Comparison of ENCODE assay signal across 7 cellular contexts in the genomic region with DNA sequence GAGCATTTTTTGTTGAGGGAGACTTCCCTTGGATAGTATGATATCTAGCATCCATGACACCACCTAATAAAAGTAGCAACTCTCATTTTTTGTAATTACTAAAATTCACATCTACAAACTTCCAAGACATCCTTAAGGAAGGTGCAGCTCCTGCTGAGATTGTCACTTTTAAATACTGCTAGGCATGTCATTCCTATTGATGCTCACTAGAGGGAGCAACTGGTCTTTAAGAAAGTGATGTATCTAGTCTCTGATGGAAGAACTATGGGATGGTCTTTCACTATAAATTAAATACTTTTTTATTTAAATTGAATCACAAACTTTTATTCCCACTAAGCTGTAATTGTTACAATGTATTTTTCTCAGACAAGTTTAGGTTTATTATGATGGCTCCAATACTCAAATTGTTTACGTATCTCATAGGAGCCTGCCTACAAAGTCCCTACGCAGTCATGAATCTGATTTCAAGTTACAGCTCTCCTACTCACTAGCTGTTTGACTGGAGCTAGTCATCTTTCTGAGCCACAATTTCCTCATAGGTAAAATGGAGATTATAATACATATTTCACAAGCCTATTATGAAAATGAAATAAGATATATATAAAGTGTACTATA. TPM values are rescaled to one million over a fixed set of nuclear protein-coding genes. Genes with fewer than 3 reads are reported as not detected.
A peak's percentile ranks its signal among the peaks of the same experiment; 100 is the strongest.
DNase-seq lines count a peak whose midpoint lies in the region; FAIRE-seq and TF ChIP-seq lines count a peak whose summit lies in the region.

No MANE protein-coding gene starts in this region.

- H3K27ac ChIP-seq in liver (ENCODE audit: low read depth in 1 of 2, low read length in 2 of 2) (no peak overlapping the region), vagina (no peak overlapping the region)

- H3K27ac Mint-ChIP-seq in activated CD4-positive, alpha-beta T cell treated with anti-CD3 and anti-CD28 coated beads, Interleukin-2, amount 10 ng/mL, durations not matched to agents 7 days and 5 days: no peak overlapping the region

- no peak overlapping the region for H3K9ac ChIP-seq in liver (ENCODE audit: low read depth in 1 of 2, low read length in 2 of 2)

- H3K4me1 ChIP-seq in liver (ENCODE audit: control insufficient read depth in 4 of 4, insufficient read depth in 4 of 4, low read length in 3 of 4): no peaks in the 10 kb centered on the region
- no peaks in the 10 kb centered on the region for H3K4me1 ChIP-seq in vagina

- FAIRE-seq in bronchial epithelial cell (lab: Jason Lieb, UNC): no peak

- TF ChIP-seq POLR2A in vagina (IDR thresholded peaks at IDR 0.05): no peak

- POLR2A ChIA-PET in activated CD4-positive, alpha-beta T cell treated with anti-CD3 and anti-CD28 coated beads, Interleukin-2, amount 10 ng/mL, durations not matched to agents 7 days and 5 days (lab: Charles Lee): no interaction called here

- peak; percentile 69 for TF ChIP-seq CTCF in bronchial epithelial cell (IDR thresholded peaks at IDR 0.05; ENCODE audit: insufficient read depth, low read length, severe bottlenecking)
- TF ChIP-seq CTCF in liver (IDR thresholded peaks at IDR 0.05; ENCODE audit: low read depth, low read length, missing input control): peak; percentile 94
- peak; percentile 69 to 89 (median 82) for TF ChIP-seq CTCF in vagina (IDR thresholded peaks at IDR 0.05)

- no peaks in the 10 kb centered on the region for H3K36me3 Mint-ChIP-seq in activated CD4-positive, alpha-beta T cell treated with anti-CD3 and anti-CD28 coated beads, Interleukin-2, amount 10 ng/mL, durations not matched to agents 7 days and 5 days (ENCODE audit: low read depth)

- H3K9me3 ChIP-seq in liver (ENCODE audit: control insufficient read depth in 4 of 4, low read length in 3 of 4) (no peaks in the 10 kb centered on the region), vagina (no peaks in the 10 kb centered on the region)

- H3K4me3 ChIP-seq in bronchial epithelial cell (ENCODE audit: low read depth, low read length): no peak overlapping the region
- H3K4me3 ChIP-seq in liver (ENCODE audit: low read depth in 1 of 3, low read length in 3 of 3): no peak overlapping the region
- H3K4me3 ChIP-seq in vagina: no peak overlapping the region

- DNase-seq in GF-D8 (lab: John Stamatoyannopoulos, UW) (peak; percentile 26), HCEC 1CT (peak; percentile 73), NCI-H748 treated with DMSO at 0.1 percent for 48 hours (lab: John Stamatoyannopoulos, UW) (peak; percentile 28), bronchial epithelial cell (ENCODE audit: low read depth) (peak; percentile 70), vagina (ENCODE audit: extremely low spot score in 2 of 2) (no peak)
- no peak for DNase-seq in activated CD4-positive, alpha-beta T cell treated with anti-CD3 and anti-CD28 coated beads, Interleukin-2, amount 10 ng/mL, durations not matched to agents 7 days and 5 days

- 79% methylated on average over 2 of the region's 2 CpGs for WGBS in liver

- no peaks in the 10 kb centered on the region for H3K27me3 Mint-ChIP-seq in activated CD4-positive, alpha-beta T cell treated with anti-CD3 and anti-CD28 coated beads, Interleukin-2, amount 10 ng/mL, durations not matched to agents 7 days and 5 days

- intact Hi-C loops in vagina (cut with DNase I): loop anchor here (5.0 kb wide), 1 partner anchor 245 kb away; no protein-coding TSS in a partner anchor

- CTCF ChIA-PET in activated CD4-positive, alpha-beta T cell treated with anti-CD3 and anti-CD28 coated beads, Interleukin-2, amount 10 ng/mL, durations not matched to agents 7 days and 5 days (lab: Charles Lee): interaction anchor here (0.5 to 1.6 kb wide), 8 partner anchors 9 to 381 kb away, joined by 3 to 7 read pairs (median 4); a partner anchor contains a TSS

- no peaks in the 10 kb centered on the region for H3K4me1 Mint-ChIP-seq in activated CD4-positive, alpha-beta T cell treated with anti-CD3 and anti-CD28 coated beads, Interleukin-2, amount 10 ng/mL, durations not matched to agents 7 days and 5 days

- no peak overlapping the region for H3K4me3 Mint-ChIP-seq in activated CD4-positive, alpha-beta T cell treated with anti-CD3 and anti-CD28 coated beads, Interleukin-2, amount 10 ng/mL, durations not matched to agents 7 days and 5 days

- H3K9me3 Mint-ChIP-seq in activated CD4-positive, alpha-beta T cell treated with anti-CD3 and anti-CD28 coated beads, Interleukin-2, amount 10 ng/mL, durations not matched to agents 7 days and 5 days: no peaks in the 10 kb centered on the region

- H3K36me3 ChIP-seq in bronchial epithelial cell (ENCODE audit: control insufficient read depth, insufficient read depth, low read length) (no peaks in the 10 kb centered on the region), liver (ENCODE audit: control insufficient read depth in 4 of 4, insufficient read depth in 3 of 4, low read depth in 1 of 4, low read length in 3 of 4) (no peaks in the 10 kb centered on the region), vagina (no peaks in the 10 kb centered on the region)

- H3K27me3 ChIP-seq in bronchial epithelial cell (ENCODE audit: control insufficient read depth, insufficient read depth, low read length) (no peaks in the 10 kb centered on the region), liver (ENCODE audit: control insufficient read depth in 4 of 4, insufficient read depth in 4 of 4, low read length in 3 of 4) (no peaks in the 10 kb centered on the region), vagina (no peaks in the 10 kb centered on the region)

- peak; percentile 93 to 96 for TF ChIP-seq RAD21 in liver (IDR thresholded peaks at IDR 0.05)

TF ChIP-seq in liver, 16 proteins besides CTCF, POLR2A, EP300 and RAD21 (continues in another document):
- TF ChIP-seq HNF4A (conservative IDR thresholded peaks at IDR 0.05): no peak
- no peak for TF ChIP-seq NR2F2 (IDR thresholded peaks at IDR 0.05)
- TF ChIP-seq, protein P1, sequence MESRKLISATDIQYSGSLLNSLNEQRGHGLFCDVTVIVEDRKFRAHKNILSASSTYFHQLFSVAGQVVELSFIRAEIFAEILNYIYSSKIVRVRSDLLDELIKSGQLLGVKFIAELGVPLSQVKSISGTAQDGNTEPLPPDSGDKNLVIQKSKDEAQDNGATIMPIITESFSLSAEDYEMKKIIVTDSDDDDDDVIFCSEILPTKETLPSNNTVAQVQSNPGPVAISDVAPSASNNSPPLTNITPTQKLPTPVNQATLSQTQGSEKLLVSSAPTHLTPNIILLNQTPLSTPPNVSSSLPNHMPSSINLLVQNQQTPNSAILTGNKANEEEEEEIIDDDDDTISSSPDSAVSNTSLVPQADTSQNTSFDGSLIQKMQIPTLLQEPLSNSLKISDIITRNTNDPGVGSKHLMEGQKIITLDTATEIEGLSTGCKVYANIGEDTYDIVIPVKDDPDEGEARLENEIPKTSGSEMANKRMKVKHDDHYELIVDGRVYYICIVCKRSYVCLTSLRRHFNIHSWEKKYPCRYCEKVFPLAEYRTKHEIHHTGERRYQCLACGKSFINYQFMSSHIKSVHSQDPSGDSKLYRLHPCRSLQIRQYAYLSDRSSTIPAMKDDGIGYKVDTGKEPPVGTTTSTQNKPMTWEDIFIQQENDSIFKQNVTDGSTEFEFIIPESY (IDR thresholded peaks at IDR 0.05): no peak
- TF ChIP-seq EGR1 (IDR thresholded peaks at IDR 0.05; ENCODE audit: low read depth in 2 of 2): no peak
- no peak for TF ChIP-seq GABPA (IDR thresholded peaks at IDR 0.05 in 1 of 2, conservative IDR thresholded peaks at IDR 0.05 in 1 of 2)
- TF ChIP-seq TAF1 (conservative IDR thresholded peaks at IDR 0.05): no peak
- TF ChIP-seq, protein P2, sequence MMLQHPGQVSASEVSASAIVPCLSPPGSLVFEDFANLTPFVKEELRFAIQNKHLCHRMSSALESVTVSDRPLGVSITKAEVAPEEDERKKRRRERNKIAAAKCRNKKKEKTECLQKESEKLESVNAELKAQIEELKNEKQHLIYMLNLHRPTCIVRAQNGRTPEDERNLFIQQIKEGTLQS (IDR thresholded peaks at IDR 0.05): no peak
- no peak for TF ChIP-seq FOXA2 (IDR thresholded peaks at IDR 0.05)
- TF ChIP-seq YY1 (IDR thresholded peaks at IDR 0.05): no peak
- no peak for TF ChIP-seq HNF4G (IDR thresholded peaks at IDR 0.05)
- TF ChIP-seq, protein P3, sequence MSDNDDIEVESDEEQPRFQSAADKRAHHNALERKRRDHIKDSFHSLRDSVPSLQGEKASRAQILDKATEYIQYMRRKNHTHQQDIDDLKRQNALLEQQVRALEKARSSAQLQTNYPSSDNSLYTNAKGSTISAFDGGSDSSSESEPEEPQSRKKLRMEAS (IDR thresholded peaks at IDR 0.05): no peak
- TF ChIP-seq, protein P4, sequence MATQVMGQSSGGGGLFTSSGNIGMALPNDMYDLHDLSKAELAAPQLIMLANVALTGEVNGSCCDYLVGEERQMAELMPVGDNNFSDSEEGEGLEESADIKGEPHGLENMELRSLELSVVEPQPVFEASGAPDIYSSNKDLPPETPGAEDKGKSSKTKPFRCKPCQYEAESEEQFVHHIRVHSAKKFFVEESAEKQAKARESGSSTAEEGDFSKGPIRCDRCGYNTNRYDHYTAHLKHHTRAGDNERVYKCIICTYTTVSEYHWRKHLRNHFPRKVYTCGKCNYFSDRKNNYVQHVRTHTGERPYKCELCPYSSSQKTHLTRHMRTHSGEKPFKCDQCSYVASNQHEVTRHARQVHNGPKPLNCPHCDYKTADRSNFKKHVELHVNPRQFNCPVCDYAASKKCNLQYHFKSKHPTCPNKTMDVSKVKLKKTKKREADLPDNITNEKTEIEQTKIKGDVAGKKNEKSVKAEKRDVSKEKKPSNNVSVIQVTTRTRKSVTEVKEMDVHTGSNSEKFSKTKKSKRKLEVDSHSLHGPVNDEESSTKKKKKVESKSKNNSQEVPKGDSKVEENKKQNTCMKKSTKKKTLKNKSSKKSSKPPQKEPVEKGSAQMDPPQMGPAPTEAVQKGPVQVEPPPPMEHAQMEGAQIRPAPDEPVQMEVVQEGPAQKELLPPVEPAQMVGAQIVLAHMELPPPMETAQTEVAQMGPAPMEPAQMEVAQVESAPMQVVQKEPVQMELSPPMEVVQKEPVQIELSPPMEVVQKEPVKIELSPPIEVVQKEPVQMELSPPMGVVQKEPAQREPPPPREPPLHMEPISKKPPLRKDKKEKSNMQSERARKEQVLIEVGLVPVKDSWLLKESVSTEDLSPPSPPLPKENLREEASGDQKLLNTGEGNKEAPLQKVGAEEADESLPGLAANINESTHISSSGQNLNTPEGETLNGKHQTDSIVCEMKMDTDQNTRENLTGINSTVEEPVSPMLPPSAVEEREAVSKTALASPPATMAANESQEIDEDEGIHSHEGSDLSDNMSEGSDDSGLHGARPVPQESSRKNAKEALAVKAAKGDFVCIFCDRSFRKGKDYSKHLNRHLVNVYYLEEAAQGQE (IDR thresholded peaks at IDR 0.05): no peak

RNA-seq across cellular contexts. Expression of a gene that starts 8.0 kb away (rescaled TPM):
- total RNA-seq in bronchial epithelial cell: 72.4 and 134 TPM in 2 replicates
- 10 to 100 TPM; 29.6 to 39.8 TPM for total RNA-seq in liver
- 10 to 100 TPM; 25.1 to 30.8 TPM for polyA plus RNA-seq in liver
- 41.0 TPM for total RNA-seq in vagina
- 10 to 100 TPM; 37.8 to 39.4 TPM for total RNA-seq in activated CD4-positive, alpha-beta T cell treated with anti-CD3 and anti-CD28 coated beads, Interleukin-2, amount 10 ng/mL, durations not matched to agents 7 days and 5 days

RNA-seq across cellular contexts. Expression of a gene that starts 33.9 kb away (rescaled TPM):
- total RNA-seq in bronchial epithelial cell: 2.1 and 3.2 TPM in 2 replicates
- total RNA-seq in liver: 1 to 10 TPM; 3.6 to 7.4 TPM
- polyA plus RNA-seq in liver: 1 to 10 TPM; 3.7 to 3.8 TPM
- 11.8 TPM for total RNA-seq in vagina
- total RNA-seq in activated CD4-positive, alpha-beta T cell treated with anti-CD3 and anti-CD28 coated beads, Interleukin-2, amount 10 ng/mL, durations not matched to agents 7 days and 5 days: 10 to 100 TPM; 17.0 to 18.8 TPM

Comparison
In these comparisons a context has a peak if more than half of its experiments do, and no peak if none do; other contexts are left out.
1. DNase-seq: peak in GF-D8 (single experiment), HCEC 1CT (single experiment), NCI-H748 treated with DMSO at 0.1 percent for 48 hours (single experiment) and bronchial epithelial cell (single experiment); none in vagina (0 of 2) and activated CD4-positive, alpha-beta T cell treated with anti-CD3 and anti-CD28 coated beads, Interleukin-2, amount 10 ng/mL, durations not matched to agents 7 days and 5 days (single experiment).
2. Peak in every context shown above with its lines, with median percentiles within 50 percentile points of each other: CTCF ChIP-seq.